29 cellular contexts compared by ENCODE assay signal in genomic region chr7:34840176-34840785, GRCh38.
"Had no signal": no experiment of that assay in that cellular context is flagged by ENCODE, and none has a peak within 500 bp of the region (broad histone marks: within the 10 kb centered on the region; RNA-seq: fewer than 3 reads in every experiment).

No MANE protein-coding gene starts in this region.

- FAIRE-seq: endometrium, frontal cortex, islet of Langerhans, pancreas had no signal

- H3K36me3 Mint-ChIP-seq: activated naive CD8-positive, alpha-beta T cell; T-cell had no signal

- H3K4me1 Mint-ChIP-seq: activated B cell treated with CpG ODN at 0.5 μM for 24 hours, nephron had no signal

- H3K4me3 Mint-ChIP-seq: activated B cell treated with CpG ODN at 0.5 μM for 24 hours; activated naive CD8-positive, alpha-beta T cell; activated T-cell treated with anti-CD3 and anti-CD28 coated beads, Interleukin-2, amount 50 U/mL, for 72 hours; nephron; T-cell; T-helper 2 cell treated with Interferon-gamma antibody and Interleukin-4, amounts not matched to agents 5 μg/mL and 100 μg/mL, for 36 hours had no signal

- DNase-seq: activated B cell treated with CpG ODN at 0.5 μM for 24 hours; activated CD4-positive, alpha-beta T cell treated with anti-CD3 and anti-CD28 coated beads, Interleukin-2, amount 50 U/mL, for 4 hours; activated naive CD4-positive, alpha-beta T cell treated with Interleukin-2 at 50 U/mL for 16 hours; activated T-cell treated with anti-CD3 and anti-CD28 coated beads for 4 hours; activated T-cell treated with anti-CD3 and anti-CD28 coated beads, Interleukin-2, amount 50 U/mL, for 72 hours; aorta; body of pancreas; cerebellar nuclear complex; colonic mucosa; effector CD8-positive, alpha-beta T cell; mammary epithelial cell; pancreas; psoas muscle; stimulated activated CD4-positive, alpha-beta T cell treated with anti-CD3 and anti-CD28 coated beads, Interleukin-15, amount 100 ng/mL, for 24 hours; stimulated activated CD4-positive, alpha-beta T cell treated with anti-CD3 and anti-CD28 coated beads, Interleukin-2, amount 100 ng/mL, for 24 hours; stimulated activated naive CD4-positive, alpha-beta T cell; T-cell; tibial artery had no signal

- H3K36me3 ChIP-seq: cardiac muscle cell, colonic mucosa, pancreas, right atrium auricular region, suprapubic skin, tibial artery had no signal

- H3K27me3 Mint-ChIP-seq: activated B cell treated with CpG ODN at 0.5 μM for 24 hours had no signal

- H3K4me2 ChIP-seq: smooth muscle cell had no signal

- H3K27ac Mint-ChIP-seq: activated B cell treated with CpG ODN at 0.5 μM for 24 hours; activated naive CD8-positive, alpha-beta T cell; activated T-cell treated with anti-CD3 and anti-CD28 coated beads, Interleukin-2, amount 50 U/mL, for 72 hours; T-cell; T-helper 2 cell treated with Interferon-gamma antibody and Interleukin-4, amounts not matched to agents 5 μg/mL and 100 μg/mL, for 36 hours had no signal

- H3K4me3 ChIP-seq: body of pancreas, cardiac muscle cell, colonic mucosa, pancreas, psoas muscle, right atrium auricular region, smooth muscle cell, suprapubic skin, tibial artery had no signal

- H3K9me3 ChIP-seq: body of pancreas, colonic mucosa, pancreas, psoas muscle, right atrium auricular region, suprapubic skin, tibial artery had no signal

- H3K27ac ChIP-seq: body of pancreas, cardiac muscle cell, colonic mucosa, epithelial cell of prostate, pancreas, psoas muscle, right atrium auricular region, suprapubic skin, tibial artery had no signal

- H3K4me1 ChIP-seq: body of pancreas, colonic mucosa, pancreas, psoas muscle, right atrium auricular region, suprapubic skin, tibial artery had no signal

- ATAC-seq: activated T-cell treated with anti-CD3 and anti-CD28 coated beads, Interleukin-2, amount 50 U/mL, for 72 hours; body of pancreas; pancreas; psoas muscle; T-cell had no signal

- H3K27me3 ChIP-seq: body of pancreas, cardiac muscle cell, colonic mucosa, pancreas, right atrium auricular region, suprapubic skin, tibial artery had no signal

- H3K9me3 Mint-ChIP-seq: activated T-cell treated with anti-CD3 and anti-CD28 coated beads, Interleukin-2, amount 50 U/mL, for 72 hours; nephron; T-helper 2 cell treated with Interferon-gamma antibody and Interleukin-4, amounts not matched to agents 5 μg/mL and 100 μg/mL, for 36 hours had no signal
